Comparison of ENCODE assay signal across 17 cellular contexts in the genomic region with DNA sequence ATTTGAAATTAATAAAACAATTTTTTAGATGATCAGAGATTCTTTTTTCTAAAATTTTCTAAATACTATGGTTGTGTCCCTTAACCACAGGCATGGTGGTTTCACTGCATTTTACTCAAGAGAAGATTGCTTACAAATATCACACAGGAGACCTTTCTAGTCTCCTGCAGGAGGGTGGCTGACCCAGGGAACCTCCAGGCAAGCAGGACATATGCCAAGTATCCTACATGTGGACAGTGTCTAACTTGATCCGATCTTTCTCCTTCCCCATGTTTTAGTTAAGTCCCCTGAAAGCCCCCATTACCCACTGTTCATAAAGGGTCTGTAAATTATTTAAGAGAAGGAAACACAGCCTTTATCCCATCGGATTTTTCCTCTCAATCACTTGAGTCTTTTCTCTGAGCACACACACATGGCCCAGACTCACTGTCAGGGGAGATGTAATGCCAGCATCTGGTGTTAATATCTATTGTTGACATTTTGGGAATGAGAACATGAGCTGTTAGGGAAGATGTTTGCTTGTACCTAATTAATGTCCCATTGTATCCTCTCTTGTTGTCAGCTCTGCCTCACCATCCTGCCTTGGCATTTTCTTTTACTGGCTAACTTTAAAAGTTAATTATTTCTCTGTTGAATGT.
DNase-seq lines count a peak whose midpoint lies in the region; ATAC-seq and TF ChIP-seq lines count a peak whose summit lies in the region.
"Had no signal": no experiment of that assay in that cellular context is flagged by ENCODE, and none has a peak within 500 bp of the region (broad histone marks: within the 10 kb centered on the region; RNA-seq: fewer than 3 reads in every experiment).

No MANE protein-coding gene starts in this region.

- H3K4me3 Mint-ChIP-seq in H9: no peak overlapping the region
- H3K4me3 Mint-ChIP-seq: CD4-positive, CD25-positive, alpha-beta regulatory T cell; dendritic cell treated with granulocyte-macrophage colony-stimulating factor and Interleukin-4, amounts not matched to agents 40 ng/mL and 50 ng/mL, for 4 days had no signal

- no peak overlapping the region for H2BK20ac ChIP-seq in H9 (ENCODE audit: low read depth, low read length, poor library complexity, severe bottlenecking)

- no peak overlapping the region for H3K27ac Mint-ChIP-seq in H9
- H3K27ac Mint-ChIP-seq: dendritic cell treated with granulocyte-macrophage colony-stimulating factor and Interleukin-4, amounts not matched to agents 40 ng/mL and 50 ng/mL, for 4 days had no signal

- no peak overlapping the region for H2AFZ ChIP-seq in H9 (ENCODE audit: low read length)

- H4K8ac ChIP-seq in H9 (replicated peaks; ENCODE audit: insufficient read length, low read depth, low read length): no peak overlapping the region

- no CpG with 5 or more reads among the region's 2 CpGs for WGBS in H9 (ENCODE audit: extremely low coverage, insufficient read length, low lambda C conversion rate)

- intact Hi-C loops in left lung (cut with DNase I) (no loop called here), uterus (cut with DNase I; ENCODE audit: low total_unique reads) (no loop called here)

- no peak overlapping the region for H3K23ac ChIP-seq in H9 (ENCODE audit: insufficient read length, low read depth, low read length)

- no peaks in the 10 kb centered on the region for H3K9me3 Mint-ChIP-seq in H9
- H3K9me3 Mint-ChIP-seq: dendritic cell treated with granulocyte-macrophage colony-stimulating factor and Interleukin-4, amounts not matched to agents 40 ng/mL and 50 ng/mL, for 4 days had no signal

- peaks cover 2% of the 10 kb centered on the region; the same call in 1 of the 2 replicates for H3K27me3 Mint-ChIP-seq in H9 (ENCODE audit: low read depth)
- H3K27me3 Mint-ChIP-seq: CD4-positive, CD25-positive, alpha-beta regulatory T cell; dendritic cell treated with granulocyte-macrophage colony-stimulating factor and Interleukin-4, amounts not matched to agents 40 ng/mL and 50 ng/mL, for 4 days had no signal

- H3K4me1 Mint-ChIP-seq in H9: peaks cover 20 to 21% of the 10 kb centered on the region in 2 experiments

- H2BK12ac ChIP-seq in H9 (ENCODE audit: insufficient read length, low read depth, low read length): no peak overlapping the region

- no peaks in the 10 kb centered on the region for H3K23me2 ChIP-seq in H9 (ENCODE audit: insufficient read length, low read depth, low read length, poor library complexity, severe bottlenecking)

- no peak overlapping the region for H3K4ac ChIP-seq in H9 (ENCODE audit: low read depth, low read length)

- no peaks in the 10 kb centered on the region for H3K79me1 ChIP-seq in H9 (ENCODE audit: insufficient read depth, low read depth, low read length, poor library complexity, severe bottlenecking)

- H3K4me2 ChIP-seq in H9 (ENCODE audit: insufficient read depth, insufficient read length, low read length): no peak overlapping the region

- no peak overlapping the region for H2BK15ac ChIP-seq in H9 (ENCODE audit: low read depth, low read length)

- TF ChIP-seq CTCF in AG10803 (conservative IDR thresholded peaks at IDR 0.05; ENCODE audit: low read length): no peak
- no peak for TF ChIP-seq CTCF in LNCaP clone FGC (IDR thresholded peaks at IDR 0.05; ENCODE audit: control insufficient read depth, extremely low read depth, insufficient read depth)
- no peak for TF ChIP-seq CTCF in left lung (IDR thresholded peaks at IDR 0.05)
- TF ChIP-seq CTCF in uterus (IDR thresholded peaks at IDR 0.05): no peak
- no peak for TF ChIP-seq CTCF in H9 (conservative IDR thresholded peaks at IDR 0.05)

- H3K56ac ChIP-seq in H9 (ENCODE audit: insufficient read length, low read depth, low read length): no peak overlapping the region

- H3K27ac ChIP-seq in left lung (no peak overlapping the region), uterus (no peak overlapping the region), H9 (ENCODE audit: insufficient read length, low read depth, low read length) (no peak overlapping the region)

- H2AK5ac ChIP-seq in H9 (ENCODE audit: insufficient read length, low read length): no peak overlapping the region

- H3T11ph ChIP-seq in H9 (ENCODE audit: low read length): no peak overlapping the region

- no peak for TF ChIP-seq POLR2A in uterus (IDR thresholded peaks at IDR 0.05)

- ATAC-seq in left lung: no peak
- ATAC-seq: left ventricle myocardium superior had no signal

- no peaks in the 10 kb centered on the region; a peak in 1 of 7 replicates for H3K36me3 Mint-ChIP-seq in H9 (ENCODE audit: insufficient read depth in 1 of 3, low read depth in 3 of 3)
- H3K36me3 Mint-ChIP-seq: CD4-positive, CD25-positive, alpha-beta regulatory T cell had no signal

- no peak overlapping the region for H3K14ac ChIP-seq in H9 (ENCODE audit: insufficient read depth, low read length)

- H3K79me2 ChIP-seq in H9 (ENCODE audit: insufficient read depth, low read length): no peaks in the 10 kb centered on the region

- no peak overlapping the region for H3K18ac ChIP-seq in H9 (ENCODE audit: insufficient read length, low read depth, low read length)

- H3K9ac ChIP-seq in H9 (ENCODE audit: extremely low read depth, insufficient read length, low read length): no peak overlapping the region

- H3K4me1 ChIP-seq in left lung: no peaks in the 10 kb centered on the region
- no peaks in the 10 kb centered on the region for H3K4me1 ChIP-seq in uterus
- no peaks in the 10 kb centered on the region; the same call in 1 of the 2 replicates for H3K4me1 ChIP-seq in H9 (ENCODE audit: insufficient read depth, low read length)

- no peak overlapping the region for H4K5ac ChIP-seq in H9 (ENCODE audit: insufficient read length, low read depth, low read length)

- H4K20me1 ChIP-seq in H9 (ENCODE audit: control insufficient read depth, insufficient read depth, insufficient read length): no peaks in the 10 kb centered on the region

- no peak overlapping the region for H2BK120ac ChIP-seq in H9 (ENCODE audit: low read depth, low read length, poor library complexity, severe bottlenecking)

- H3K36me3 ChIP-seq in left lung (no peaks in the 10 kb centered on the region), uterus (no peaks in the 10 kb centered on the region)

- DNase-seq in AG10803 (ENCODE audit: low read depth) (peak; percentile 71), LNCaP clone FGC (ENCODE audit: low read depth) (peak; percentile 54), NCI-H82 treated with DMSO at 0.1 percent for 48 hours (lab: John Stamatoyannopoulos, UW; ENCODE audit: unreplicated experiment) (peak; percentile 66), fibroblast of peridontal ligament (ENCODE audit: extremely low read depth) (peak; percentile 2), left lung (no peak), uterus (no peak), H9 (no peak)
- DNase-seq in stimulated activated naive CD4-positive, alpha-beta T cell treated with Interleukin-2 at 50 U/mL for 16 hours (lab: John Stamatoyannopoulos, UW): no peak
- DNase-seq: activated CD4-positive, alpha-beta T cell treated with anti-CD3 and anti-CD28 coated beads, Interleukin-2, amount 50 U/mL, for 1 hour; activated CD8-positive, alpha-beta memory T cell treated with anti-CD3 and anti-CD28 coated beads, Interleukin-2, amount 50 U/mL, for 48 hours; activated gamma-delta T cell treated with Interleukin-2 at 50 U/mL for 16 hours; amniotic stem cell; CD4-positive, CD25-positive, alpha-beta regulatory T cell; DND-41; left ventricle myocardium superior; stimulated activated CD4-positive, alpha-beta T cell treated with anti-CD3 and anti-CD28 coated beads, Interleukin-12 subunit alpha, Interleukin-12 subunit beta, amount 100 ng/mL, for 4 hours had no signal

- H3K4me3 ChIP-seq in AG10803 (ENCODE audit: low read length) (no peak overlapping the region), LNCaP clone FGC (ENCODE audit: low read depth, low read length) (no peak overlapping the region), left lung (no peak overlapping the region), uterus (no peak overlapping the region)

- H3K27me3 ChIP-seq in left lung (no peaks in the 10 kb centered on the region), uterus (no peaks in the 10 kb centered on the region), H9 (ENCODE audit: insufficient read depth, low read length) (no peaks in the 10 kb centered on the region)

- H3K9me3 ChIP-seq in left lung (no peaks in the 10 kb centered on the region), uterus (no peaks in the 10 kb centered on the region), H9 (ENCODE audit: control insufficient read depth, low read depth, low read length) (no peaks in the 10 kb centered on the region)

- H4K91ac ChIP-seq in H9 (ENCODE audit: insufficient read length, low read depth, low read length): no peak overlapping the region

- no peak overlapping the region for H2BK5ac ChIP-seq in H9 (ENCODE audit: insufficient read length, low read length)

Comparison
In these comparisons a context has a peak if more than half of its experiments do, and no peak if none do; other contexts are left out.
1. DNase-seq: peak in AG10803 (single experiment), LNCaP clone FGC (single experiment), NCI-H82 treated with DMSO at 0.1 percent for 48 hours (single experiment) and fibroblast of peridontal ligament (single experiment); none in left lung (0 of 2), uterus (0 of 2), stimulated activated naive CD4-positive, alpha-beta T cell treated with Interleukin-2 at 50 U/mL for 16 hours (single experiment) and H9 (single experiment).